In genomic region chr5:15452780-15453179, GRCh38 we compare ENCODE assay signal across 18 cellular contexts. TPM values are rescaled to one million over a fixed set of nuclear protein-coding genes. Genes with fewer than 3 reads are reported as not detected.
DNase-seq lines count a peak whose midpoint lies in the region; ATAC-seq and TF ChIP-seq lines count a peak whose summit lies in the region.
"Had no signal": no experiment of that assay in that cellular context is flagged by ENCODE, and none has a peak within 500 bp of the region (broad histone marks: within the 10 kb centered on the region; RNA-seq: fewer than 3 reads in every experiment).

No MANE protein-coding gene starts in this region.

- TF ChIP-seq CTCF in AG10803 (conservative IDR thresholded peaks at IDR 0.05; ENCODE audit: low read length) (no peak), fibroblast of pulmonary artery (IDR thresholded peaks at IDR 0.05; ENCODE audit: low read length, missing control alignments) (no peak), osteocyte (IDR thresholded peaks at IDR 0.05) (no peak)

- H3K27me3 Mint-ChIP-seq in osteocyte (ENCODE audit: unreplicated experiment): peaks cover 21% of the 10 kb centered on the region
- H3K27me3 Mint-ChIP-seq: B cell; CD4-positive, alpha-beta T cell had no signal

- peaks cover 1% of the 10 kb centered on the region for H3K36me3 Mint-ChIP-seq in osteocyte (ENCODE audit: unreplicated experiment)

- H3K4me1 Mint-ChIP-seq in osteocyte (ENCODE audit: unreplicated experiment): peaks cover 18% of the 10 kb centered on the region
- H3K4me1 Mint-ChIP-seq: B cell had no signal

- ATAC-seq in GM18517 (IDR thresholded peaks at IDR 0.05; ENCODE audit: unreplicated experiment) (no peak), GM21576 (IDR thresholded peaks at IDR 0.05; ENCODE audit: unreplicated experiment) (no peak)
- ATAC-seq: A549 had no signal

- no peak overlapping the region for H3K4me3 Mint-ChIP-seq in osteocyte (ENCODE audit: unreplicated experiment)
- H3K4me3 Mint-ChIP-seq: B cell; CD4-positive, alpha-beta T cell had no signal

- peaks cover 13% of the 10 kb centered on the region for H3K9me3 Mint-ChIP-seq in osteocyte (ENCODE audit: unreplicated experiment)

- H3K27ac Mint-ChIP-seq in osteocyte (ENCODE audit: unreplicated experiment): peak overlapping the region; percentile 45
- H3K27ac Mint-ChIP-seq: B cell; CD4-positive, alpha-beta T cell had no signal

- no peak overlapping the region for H3K4me3 ChIP-seq in AG10803 (ENCODE audit: low read length)
- H3K4me3 ChIP-seq in fibroblast of pulmonary artery (replicated peaks; ENCODE audit: low read depth, low read length): no peak overlapping the region
- H3K4me3 ChIP-seq: A549, Peyer's patch had no signal

- peak; percentile 21 for DNase-seq in AG10803 (ENCODE audit: low read depth)
- peak; percentile 54 for DNase-seq in astrocyte of the hippocampus (ENCODE audit: low read depth, low spot score)
- DNase-seq in fibroblast of pulmonary artery (ENCODE audit: low read depth): peak; percentile 48
- no peak for DNase-seq in osteocyte (ENCODE audit: extremely low spot score, unreplicated experiment)
- DNase-seq in HPDE6-E6E7 (ENCODE audit: extremely low spot score): no peak
- DNase-seq in stimulated activated CD4-positive, alpha-beta T cell treated with anti-CD3 and anti-CD28 coated beads, Interleukin-1b, Interleukin-23, amount 100 ng/mL, for 48 hours: no peak
- DNase-seq: CD4-positive, alpha-beta T cell; H7; MM.1S; NCI-H1105 treated with DMSO at 0.1 percent for 48 hours; NCI-H187 treated with DMSO at 0.1 percent for 48 hours; NCI-H510A; Peyer's patch; SHP77 treated with DMSO at 0.1 percent for 48 hours had no signal

RNA-seq across cellular contexts. Expression of gene FBXL7, which starts 47.2 kb away (rescaled TPM):
- total RNA-seq in osteocyte: 28.0 and 28.4 TPM in 2 replicates
- total RNA-seq: B cell; CD4-positive, alpha-beta T cell had no signal

Comparison
In these comparisons a context has a peak if more than half of its experiments do, and no peak if none do; other contexts are left out.
1. DNase-seq: peak in AG10803 (single experiment), astrocyte of the hippocampus (single experiment) and fibroblast of pulmonary artery (single experiment); none in osteocyte (single experiment), HPDE6-E6E7 (single experiment) and stimulated activated CD4-positive, alpha-beta T cell treated with anti-CD3 and anti-CD28 coated beads, Interleukin-1b, Interleukin-23, amount 100 ng/mL, for 48 hours (single experiment).